ENCODE assay signal across 28 cellular contexts in the genomic region with DNA sequence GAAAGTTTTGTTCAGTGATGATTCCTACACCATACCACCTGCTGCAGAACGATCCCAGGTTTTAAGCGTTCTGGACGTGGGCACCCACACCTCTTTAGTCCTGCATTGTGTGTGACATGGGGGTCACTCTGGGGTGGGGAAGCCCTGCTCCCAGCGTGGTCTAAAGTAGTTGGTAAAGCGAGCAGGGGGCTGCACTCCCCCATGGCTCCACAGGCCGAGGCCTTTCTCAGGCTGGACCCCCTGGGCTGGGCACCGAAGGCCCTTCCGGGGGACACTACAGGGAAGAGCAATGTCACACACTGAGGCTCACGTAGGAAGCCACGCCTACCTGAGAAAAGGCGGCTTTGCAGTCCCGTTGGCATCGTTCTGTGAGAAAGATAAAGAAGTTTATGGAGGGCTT. TPM values are rescaled to one million over a fixed set of nuclear protein-coding genes. Genes with fewer than 3 reads are reported as not detected.
DNase-seq lines count a peak whose midpoint lies in the region; ATAC-seq, FAIRE-seq and TF ChIP-seq lines count a peak whose summit lies in the region.
"Had no signal": no experiment of that assay in that cellular context is flagged by ENCODE, and none has a peak within 500 bp of the region (broad histone marks: within the 10 kb centered on the region; RNA-seq: fewer than 3 reads in every experiment).

No MANE protein-coding gene starts in this region.

- H3K79me1 ChIP-seq in mesenchymal stem cell (replicated peaks; ENCODE audit: low read length, poor library complexity, severe bottlenecking) = peaks cover 27% of the 10 kb centered on the region

- H3K36me3 ChIP-seq in mesenchymal stem cell (ENCODE audit: control insufficient read depth in 1 of 2, insufficient read depth in 2 of 2, low read depth in 1 of 2, low read length in 2 of 2) = peaks cover 82 to 83% of the 10 kb centered on the region in 2 experiments
- H3K36me3 ChIP-seq: MG63 had no signal

- peak overlapping the region; percentile 15 for H2BK15ac ChIP-seq in mesenchymal stem cell (ENCODE audit: low read depth, poor library complexity, severe bottlenecking)

- POLR2A ChIA-PET in A549 (lab: Yijun Ruan, JAX) = interaction anchor here (2.7 kb wide), 1 partner anchor 107 kb away, joined by 7 read pairs; a partner anchor contains a TSS

- H3K14ac ChIP-seq in mesenchymal stem cell (ENCODE audit: low read length in 2 of 2) = no peak overlapping the region

- no peak for ATAC-seq in A549

- no peak for FAIRE-seq in A549 (lab: Jason Lieb, UNC)
- FAIRE-seq: HTR-8/SVneo had no signal

- peak overlapping the region; percentile 77 for H3K27ac Mint-ChIP-seq in chondrocyte (ENCODE audit: unreplicated experiment)
- H3K27ac Mint-ChIP-seq in immature natural killer cell = no peak overlapping the region

- no peak overlapping the region for H2BK120ac ChIP-seq in mesenchymal stem cell (ENCODE audit: low read depth, low read length)

- no peak for TF ChIP-seq POLR2A in A549 (IDR thresholded peaks at IDR 0.05; ENCODE audit: low read length)

- no peak overlapping the region for H3K27ac ChIP-seq in A549
- H3K27ac ChIP-seq in mesenchymal stem cell (ENCODE audit: low read length, poor library complexity, severe bottlenecking) = no peak overlapping the region
- H3K27ac ChIP-seq: GM23248, PC-9 had no signal

- no peaks in the 10 kb centered on the region for H3K9me3 ChIP-seq in A549
- H3K9me3 ChIP-seq in mesenchymal stem cell (ENCODE audit: control insufficient read depth, low read length) = no peaks in the 10 kb centered on the region
- H3K9me3 ChIP-seq: MG63 had no signal

- no peaks in the 10 kb centered on the region for H3K27me3 ChIP-seq in mesenchymal stem cell (ENCODE audit: control insufficient read depth in 1 of 2, insufficient read depth in 1 of 2, low read length in 2 of 2)
- H3K27me3 ChIP-seq: MG63 had no signal

- no peak overlapping the region for H2AK5ac ChIP-seq in mesenchymal stem cell (ENCODE audit: low read length, severe bottlenecking)

- H3K27me3 Mint-ChIP-seq in chondrocyte (ENCODE audit: low read depth) = no peaks in the 10 kb centered on the region
- peaks cover 0 to 2% (median 0%) of the 10 kb centered on the region in 3 donors for H3K27me3 Mint-ChIP-seq in immature natural killer cell (ENCODE audit: low read depth in 3 of 3)
- H3K27me3 Mint-ChIP-seq: CD4-positive, alpha-beta memory T cell had no signal

- DNase-seq in A549 (ENCODE audit: low read depth in 1 of 2, low spot score in 1 of 2) (no peak), D341Med (ENCODE audit: low spot score) (peak; percentile 8), chondrocyte (ENCODE audit: low spot score) (no peak), mesenchymal stem cell (no peak), immature natural killer cell (no peak), NOMO-1 (lab: John Stamatoyannopoulos, UW; ENCODE audit: unreplicated experiment in 2 of 2) (no peak), SIG-M5 (lab: John Stamatoyannopoulos, UW) (no peak)
- DNase-seq in activated CD4-positive, alpha-beta T cell treated with anti-CD3 and anti-CD28 coated beads for 1 hour = no peak
- DNase-seq: 8988T, COR-L47, DMS 273 treated with DMSO at 0.1 percent for 48 hours, DMS79, GF-D8, GM23248, H7, KG1, MG63, NCI-H1105 treated with DMSO at 0.1 percent for 48 hours, NCI-H146, NCI-H1930, NCI-H2107, NCI-H524, NCI-H774, PC-9, RPMI8226, SHP77 had no signal

- H2BK5ac ChIP-seq in mesenchymal stem cell (ENCODE audit: low read depth, low read length, poor library complexity, severe bottlenecking) = no peak overlapping the region

- no peak overlapping the region for H4K8ac ChIP-seq in mesenchymal stem cell (ENCODE audit: low read length)

- no peak overlapping the region for H3K4me3 Mint-ChIP-seq in chondrocyte (ENCODE audit: unreplicated experiment)
- no peak overlapping the region for H3K4me3 Mint-ChIP-seq in immature natural killer cell
- H3K4me3 Mint-ChIP-seq: CD4-positive, alpha-beta memory T cell had no signal

- CTCF ChIA-PET in A549 (lab: Yijun Ruan, JAX) = interaction anchor here (0.7 to 4.1 kb wide), 25 partner anchors 9 to 583 kb away, joined by 3 to 49 read pairs (median 4); a partner anchor contains a TSS

- TF ChIP-seq EP300 in A549 (IDR thresholded peaks at IDR 0.05) = no peak

- no peak for TF ChIP-seq CTCF in A549 (IDR thresholded peaks at IDR 0.05)
- no peak for TF ChIP-seq CTCF in chondrocyte (IDR thresholded peaks at IDR 0.05)

- 87% methylated on average over 10 of the region's 13 CpGs for WGBS in A549 (ENCODE audit: missing lambda C conversion rate)
- WGBS in mesenchymal stem cell = 92% methylated on average over 13 of the region's 13 CpGs

- H3K9me3 Mint-ChIP-seq in chondrocyte (ENCODE audit: low read depth) = no peaks in the 10 kb centered on the region
- H3K9me3 Mint-ChIP-seq in immature natural killer cell = no peaks in the 10 kb centered on the region

- H2AFZ ChIP-seq in mesenchymal stem cell (ENCODE audit: low read depth, low read length) = no peak overlapping the region
- H2AFZ ChIP-seq: GM23248, PC-9 had no signal

- H3K4me2 ChIP-seq in A549 (no peak overlapping the region), mesenchymal stem cell (ENCODE audit: low read length, poor library complexity, severe bottlenecking) (no peak overlapping the region)
- H3K4me2 ChIP-seq: PC-9 had no signal

- peak overlapping the region; percentile 12 for H3K9ac ChIP-seq in mesenchymal stem cell (ENCODE audit: low read length)
- H3K9ac ChIP-seq: GM23248 had no signal

- H3K4me1 ChIP-seq in A549 (peaks cover 13% of the 10 kb centered on the region), mesenchymal stem cell (ENCODE audit: control insufficient read depth, insufficient read depth, low read depth, low read length) (peaks cover 16% of the 10 kb centered on the region)

- H3K4me3 ChIP-seq in A549 (no peak overlapping the region), mesenchymal stem cell (ENCODE audit: insufficient read depth in 1 of 2, low read depth in 1 of 2, low read length in 2 of 2) (no peak overlapping the region)
- H3K4me3 ChIP-seq: GM23248, MG63, PC-9 had no signal

- H2BK12ac ChIP-seq in mesenchymal stem cell (ENCODE audit: low read length in 2 of 2) = no peak overlapping the region

- H3K4me1 Mint-ChIP-seq in chondrocyte (ENCODE audit: low read depth) (peaks cover 15% of the 10 kb centered on the region), immature natural killer cell (no peaks in the 10 kb centered on the region)

- H3K4ac ChIP-seq in mesenchymal stem cell (ENCODE audit: low read depth in 1 of 2, low read length in 2 of 2) = no peak overlapping the region

- H3K36me3 Mint-ChIP-seq in chondrocyte (ENCODE audit: low read depth) = peaks cover 9% of the 10 kb centered on the region
- H3K36me3 Mint-ChIP-seq in immature natural killer cell = peaks cover 0 to 3% (median 0%) of the 10 kb centered on the region in 3 donors

- H3K23ac ChIP-seq in mesenchymal stem cell (ENCODE audit: low read length in 2 of 2) = no peak overlapping the region

- H3K18ac ChIP-seq in mesenchymal stem cell (ENCODE audit: low read depth in 1 of 2, low read length in 2 of 2) = no peak overlapping the region

- no peak for TF ChIP-seq RAD21 in A549 (conservative IDR thresholded peaks at IDR 0.05 in 1 of 2, IDR thresholded peaks at IDR 0.05 in 1 of 2)

- no peak overlapping the region for H4K91ac ChIP-seq in mesenchymal stem cell (ENCODE audit: low read length)

TF ChIP-seq in A549, 52 proteins besides CTCF, POLR2A, EP300 and RAD21:
- TF ChIP-seq ZSCAN20 (CRISPR knock-in tag; IDR thresholded peaks at IDR 0.05) (no peak), HOXA7 (CRISPR knock-in tag; IDR thresholded peaks at IDR 0.05) (no peak), GATA3 (IDR thresholded peaks at IDR 0.05; ENCODE audit: borderline replicate concordance) (no peak), FOSL2 (IDR thresholded peaks at IDR 0.05) (no peak), FOSL2 (CRISPR knock-in tag; IDR thresholded peaks at IDR 0.05) (no peak)
- TF ChIP-seq, protein P1, sequence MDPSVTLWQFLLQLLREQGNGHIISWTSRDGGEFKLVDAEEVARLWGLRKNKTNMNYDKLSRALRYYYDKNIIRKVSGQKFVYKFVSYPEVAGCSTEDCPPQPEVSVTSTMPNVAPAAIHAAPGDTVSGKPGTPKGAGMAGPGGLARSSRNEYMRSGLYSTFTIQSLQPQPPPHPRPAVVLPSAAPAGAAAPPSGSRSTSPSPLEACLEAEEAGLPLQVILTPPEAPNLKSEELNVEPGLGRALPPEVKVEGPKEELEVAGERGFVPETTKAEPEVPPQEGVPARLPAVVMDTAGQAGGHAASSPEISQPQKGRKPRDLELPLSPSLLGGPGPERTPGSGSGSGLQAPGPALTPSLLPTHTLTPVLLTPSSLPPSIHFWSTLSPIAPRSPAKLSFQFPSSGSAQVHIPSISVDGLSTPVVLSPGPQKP (IDR thresholded peaks at IDR 0.05; ENCODE audit: low read depth, low read length) = no peak
- TF ChIP-seq, protein P2, sequence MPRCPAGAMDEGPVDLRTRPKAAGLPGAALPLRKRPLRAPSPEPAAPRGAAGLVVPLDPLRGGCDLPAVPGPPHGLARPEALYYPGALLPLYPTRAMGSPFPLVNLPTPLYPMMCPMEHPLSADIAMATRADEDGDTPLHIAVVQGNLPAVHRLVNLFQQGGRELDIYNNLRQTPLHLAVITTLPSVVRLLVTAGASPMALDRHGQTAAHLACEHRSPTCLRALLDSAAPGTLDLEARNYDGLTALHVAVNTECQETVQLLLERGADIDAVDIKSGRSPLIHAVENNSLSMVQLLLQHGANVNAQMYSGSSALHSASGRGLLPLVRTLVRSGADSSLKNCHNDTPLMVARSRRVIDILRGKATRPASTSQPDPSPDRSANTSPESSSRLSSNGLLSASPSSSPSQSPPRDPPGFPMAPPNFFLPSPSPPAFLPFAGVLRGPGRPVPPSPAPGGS (IDR thresholded peaks at IDR 0.05) = 0 out of 3 replicates have a peak, but pooled peaks have one; percentile 5
TF ChIP-seq in A549: peak in this region for 1.

RNA-seq across cellular contexts. Expression of a gene that starts 12.3 kb away (rescaled TPM):
- 61.0 and 68.3 TPM in 2 replicates for polyA plus RNA-seq in A549 (2011; rRNA removed)
- polyA plus RNA-seq in A549 (2012; cell fraction: cytosol; rRNA removed) = 67.0 and 79.0 TPM in 2 replicates
- polyA plus RNA-seq in A549 (2012; cell fraction: nucleus; rRNA removed) = 29.3 and 35.6 TPM in 2 replicates
- polyA plus RNA-seq in A549 (2017; fragmentation: RNase III; extraction: RNeasy Plus Mini Kit Qiagen cat#74134 plus additional on column Dnase treatment) = 60.8 to 73.0 TPM (median 61.5 TPM) in 3 replicates
- 49.2 and 51.8 TPM in 2 replicates for polyA minus RNA-seq in A549 (2011; rRNA and poly(A)+ RNA removed)
- 264 to 370 TPM (median 359 TPM) in 3 replicates for total RNA-seq in chondrocyte
- polyA plus RNA-seq in mesenchymal stem cell (2013, experiment 1 of 2) = 768 TPM
- polyA plus RNA-seq in mesenchymal stem cell (2013, experiment 2 of 2) = 790 TPM
- polyA plus RNA-seq in immature natural killer cell = 10 to 100 TPM; 15.8 to 18.3 (median 17.2) TPM

RNA-seq across cellular contexts. Expression of a gene that starts 41.7 kb away (rescaled TPM):
- polyA plus RNA-seq in A549 (2011; rRNA removed) (2.5 TPM in 2 replicates), A549 (2017; fragmentation: RNase III; extraction: RNeasy Plus Mini Kit Qiagen cat#74134 plus additional on column Dnase treatment) (8.4 to 11.2 TPM (median 11.1 TPM) in 3 replicates), immature natural killer cell (10 to 100 TPM in 1 of 3 donors, 1 to 10 TPM in 2; 5.2 to 12.3 (median 6.7) TPM)
- 2.8 and 3.8 TPM in 2 replicates for polyA plus RNA-seq in A549 (2012; cell fraction: cytosol; rRNA removed)
- 14.1 and 21.5 TPM in 2 replicates for polyA plus RNA-seq in A549 (2012; cell fraction: nucleus; rRNA removed)
- 2.9 and 4.4 TPM in 2 replicates for polyA minus RNA-seq in A549 (2011; rRNA and poly(A)+ RNA removed)
- total RNA-seq in chondrocyte = 27.3 to 33.8 TPM (median 32.0 TPM) in 3 replicates
- 7.4 TPM for polyA plus RNA-seq in mesenchymal stem cell (2013, experiment 1 of 2)
- polyA plus RNA-seq in mesenchymal stem cell (2013, experiment 2 of 2) = 7.4 TPM
